ENCODE assay signal across 2 cellular contexts in genomic region chr7:30805081-30805691, GRCh38.
TF ChIP-seq lines count a peak whose summit lies in the region.

No MANE protein-coding gene starts in this region.

TF ChIP-seq in SK-N-SH, 30 proteins besides CTCF, POLR2A, EP300 and RAD21:
- TF ChIP-seq MXI1 (IDR thresholded peaks at IDR 0.05; ENCODE audit: low read depth, low read length) (no peak), FOXJ3 (CRISPR knock-in tag; IDR thresholded peaks at IDR 0.05) (no peak), TCF12 (IDR thresholded peaks at IDR 0.05) (no peak), FOXM1 (IDR thresholded peaks at IDR 0.05; ENCODE audit: low read depth) (no peak), ZBTB33 (IDR thresholded peaks at IDR 0.05; ENCODE audit: borderline replicate concordance, low read depth) (no peak), SIN3A (IDR thresholded peaks at IDR 0.05; ENCODE audit: borderline replicate concordance, low read depth, low read length) (no peak), SMC3 (IDR thresholded peaks at IDR 0.05; ENCODE audit: low read depth, low read length) (no peak), RCOR1 (IDR thresholded peaks at IDR 0.05; ENCODE audit: low read length) (no peak), USF1 (IDR thresholded peaks at IDR 0.05; ENCODE audit: borderline replicate concordance, low read depth) (no peak), NFIC (IDR thresholded peaks at IDR 0.05; ENCODE audit: borderline replicate concordance) (no peak), POLR2AphosphoS5 (IDR thresholded peaks at IDR 0.05; ENCODE audit: low read depth, low read length) (no peak), USF2 (IDR thresholded peaks at IDR 0.05; ENCODE audit: borderline replicate concordance, low read depth, low read length) (no peak), NRF1 (IDR thresholded peaks at IDR 0.05; ENCODE audit: low read depth, low read length) (no peak), CHD2 (IDR thresholded peaks at IDR 0.05; ENCODE audit: low read length, partially characterized antibody) (no peak), MAX (IDR thresholded peaks at IDR 0.05; ENCODE audit: low read depth) (no peak), FOSL2 (IDR thresholded peaks at IDR 0.05; ENCODE audit: borderline replicate concordance, low read depth) (no peak), ELF1 (IDR thresholded peaks at IDR 0.05) (no peak), JUND (IDR thresholded peaks at IDR 0.05) (no peak), TEAD4 (IDR thresholded peaks at IDR 0.05; ENCODE audit: borderline replicate concordance, insufficient read depth) (no peak), EZH2phosphoT487 (IDR thresholded peaks at IDR 0.05; ENCODE audit: borderline replicate concordance, low read depth) (no peak)

TF ChIP-seq in SK-N-SH treated with all-trans-retinoic acid at 6 μM for 48 hours, 23 proteins besides CTCF, POLR2A, EP300 and RAD21:
- TF ChIP-seq ZNF565 (CRISPR knock-in tag; conservative IDR thresholded peaks at IDR 0.05; ENCODE audit: low read depth) (no peak), BACH2 (CRISPR knock-in tag; IDR thresholded peaks at IDR 0.05; ENCODE audit: borderline replicate concordance) (no peak), CSRNP3 (CRISPR knock-in tag; IDR thresholded peaks at IDR 0.05) (no peak), ZC3H10 (CRISPR knock-in tag; IDR thresholded peaks at IDR 0.05) (no peak), PATZ1 (CRISPR knock-in tag; IDR thresholded peaks at IDR 0.05; ENCODE audit: borderline replicate concordance) (no peak), ISL1 (CRISPR knock-in tag; IDR thresholded peaks at IDR 0.05) (no peak), CSDC2 (CRISPR knock-in tag; IDR thresholded peaks at IDR 0.05) (no peak)
